1 cellular context compared by ENCODE assay signal in the genomic region with DNA sequence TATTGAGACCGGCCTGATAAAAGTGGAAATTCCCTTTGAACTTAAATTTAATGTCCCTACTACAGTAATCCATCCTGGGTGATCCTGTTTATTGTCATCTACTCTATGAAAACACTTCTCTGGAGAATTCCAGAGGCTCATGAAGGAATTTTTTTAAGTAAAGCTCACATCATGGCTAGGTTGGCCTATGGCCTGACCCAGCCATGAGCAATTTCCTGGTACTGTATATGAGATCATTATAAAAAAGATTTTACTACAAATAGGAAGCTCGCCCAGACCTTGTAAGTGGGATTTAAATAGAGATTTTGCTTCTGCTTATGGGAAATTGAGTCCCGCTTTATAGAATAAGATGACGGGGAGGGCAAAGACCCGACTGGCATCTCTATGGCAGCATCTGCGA.
TF ChIP-seq lines count a peak whose summit lies in the region.

No MANE protein-coding gene starts in this region.

TF ChIP-seq in IMR-90, 13 proteins besides CTCF, POLR2A, EP300 and RAD21 (continued from another document):
- TF ChIP-seq, protein P1, sequence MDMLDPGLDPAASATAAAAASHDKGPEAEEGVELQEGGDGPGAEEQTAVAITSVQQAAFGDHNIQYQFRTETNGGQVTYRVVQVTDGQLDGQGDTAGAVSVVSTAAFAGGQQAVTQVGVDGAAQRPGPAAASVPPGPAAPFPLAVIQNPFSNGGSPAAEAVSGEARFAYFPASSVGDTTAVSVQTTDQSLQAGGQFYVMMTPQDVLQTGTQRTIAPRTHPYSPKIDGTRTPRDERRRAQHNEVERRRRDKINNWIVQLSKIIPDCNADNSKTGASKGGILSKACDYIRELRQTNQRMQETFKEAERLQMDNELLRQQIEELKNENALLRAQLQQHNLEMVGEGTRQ (IDR thresholded peaks at IDR 0.05; ENCODE audit: low read depth, low read length): no peak
